Comparison of ENCODE assay signal across 28 cellular contexts in the genomic region with DNA sequence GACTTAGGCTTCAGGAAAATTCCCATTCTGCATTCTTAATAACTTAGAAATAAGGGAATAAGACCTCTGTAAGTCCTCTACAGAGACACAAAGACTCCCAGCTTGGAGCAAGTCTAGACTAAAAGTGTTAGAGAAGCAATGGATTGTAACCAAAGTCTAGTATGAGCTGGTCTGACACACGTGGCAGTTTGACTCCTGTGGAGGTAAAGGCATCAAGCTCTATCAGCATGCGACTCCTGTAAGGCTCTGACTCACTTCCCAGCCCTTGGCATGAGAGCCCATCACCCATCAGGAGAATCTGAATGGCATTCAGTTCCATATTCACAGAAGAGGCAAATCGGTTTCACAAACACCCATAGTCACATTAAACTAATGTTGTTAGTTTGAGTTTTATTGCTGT. TPM values are rescaled to one million over a fixed set of nuclear protein-coding genes. Genes with fewer than 3 reads are reported as not detected.
DNase-seq lines count a peak whose midpoint lies in the region; ATAC-seq and TF ChIP-seq lines count a peak whose summit lies in the region.
"Had no signal": no experiment of that assay in that cellular context is flagged by ENCODE, and none has a peak within 500 bp of the region (broad histone marks: within the 10 kb centered on the region; RNA-seq: fewer than 3 reads in every experiment).

No MANE protein-coding gene starts in this region.

- no peaks in the 10 kb centered on the region for H3K9me3 ChIP-seq in upper lobe of right lung
- H3K9me3 ChIP-seq in right atrium auricular region = no peaks in the 10 kb centered on the region
- H3K9me3 ChIP-seq: gastrocnemius medialis had no signal

- no peak overlapping the region for H3K4me3 Mint-ChIP-seq in nephron
- H3K4me3 Mint-ChIP-seq: activated CD8-positive, alpha-beta T cell treated with anti-CD3 and anti-CD28 coated beads, Interleukin-2, amount 10 ng/mL, durations not matched to agents 7 days and 5 days; activated T-cell treated with anti-CD3 and anti-CD28 coated beads, Interleukin-2, amount 50 U/mL, for 4 hours; central memory CD8-positive, alpha-beta T cell had no signal

- no peaks in the 10 kb centered on the region for H3K36me3 Mint-ChIP-seq in nephron (ENCODE audit: low read depth)

- H3K27ac Mint-ChIP-seq in nephron = peak overlapping the region in 2 of 3 experiments; percentile 9 to 14
- H3K27ac Mint-ChIP-seq: activated CD8-positive, alpha-beta T cell treated with anti-CD3 and anti-CD28 coated beads, Interleukin-2, amount 10 ng/mL, durations not matched to agents 7 days and 5 days had no signal

- H3K27me3 ChIP-seq in upper lobe of right lung (no peaks in the 10 kb centered on the region), right atrium auricular region (no peaks in the 10 kb centered on the region)
- H3K27me3 ChIP-seq: gastrocnemius medialis had no signal

- H3K4me3 ChIP-seq in epithelial cell of esophagus (ENCODE audit: low read length) (no peak overlapping the region), upper lobe of right lung (no peak overlapping the region), right atrium auricular region (no peak overlapping the region)
- H3K4me3 ChIP-seq: gastrocnemius medialis had no signal

- TF ChIP-seq CTCF in epithelial cell of esophagus (IDR thresholded peaks at IDR 0.05; ENCODE audit: insufficient read depth, low read depth, low read length, missing control alignments) (no peak), nephron (IDR thresholded peaks at IDR 0.05; ENCODE audit: unreplicated experiment in 3 of 3) (no peak), upper lobe of right lung (IDR thresholded peaks at IDR 0.05) (no peak), right atrium auricular region (IDR thresholded peaks at IDR 0.05) (no peak)

- peak; percentile 40 for DNase-seq in ELR (ENCODE audit: low read depth)
- DNase-seq in RKO (ENCODE audit: low spot score) = peak; percentile 1
- peak; percentile 4 for DNase-seq in epithelial cell of esophagus (ENCODE audit: low read depth)
- DNase-seq in OCI-M2 (lab: John Stamatoyannopoulos, UW; ENCODE audit: unreplicated experiment) = no peak
- no peak for DNase-seq in upper lobe of right lung
- DNase-seq in right atrium auricular region (ENCODE audit: low spot score) = no peak
- DNase-seq: activated CD4-positive, CD25-positive, alpha-beta regulatory T cell treated with anti-CD3 and anti-CD28 coated beads, Interleukin-2, amount 50 U/mL, for 72 hours; activated CD8-positive, alpha-beta T cell treated with anti-CD3 and anti-CD28 coated beads, Interleukin-2, amount 10 ng/mL, durations not matched to agents 7 days and 5 days; activated naive CD4-positive, alpha-beta T cell treated with Interleukin-2 at 50 U/mL for 16 hours; activated T-cell treated with anti-CD3 and anti-CD28 coated beads, Interleukin-2, amount 50 U/mL, for 4 hours; amygdala; gastrocnemius medialis; KBM-7; left cardiac atrium; NCI-H187 treated with DMSO at 0.1 percent for 48 hours; NCI-H226; NCI-H748 treated with DMSO at 0.1 percent for 48 hours; nucleus accumbens; right cardiac atrium; SHP77 treated with DMSO at 0.1 percent for 48 hours; stimulated activated CD4-positive, alpha-beta T cell treated with anti-CD3 and anti-CD28 coated beads, Interleukin-12 subunit alpha, Interleukin-12 subunit beta, amount 100 ng/mL, for 4 hours; SW 1271 had no signal

- H3K4me1 ChIP-seq in upper lobe of right lung = no peaks in the 10 kb centered on the region
- peaks cover 0 to under 1% of the 10 kb centered on the region in 2 donors for H3K4me1 ChIP-seq in right atrium auricular region
- H3K4me1 ChIP-seq: gastrocnemius medialis had no signal

- no peaks in the 10 kb centered on the region for H3K36me3 ChIP-seq in upper lobe of right lung
- no peaks in the 10 kb centered on the region for H3K36me3 ChIP-seq in right atrium auricular region
- H3K36me3 ChIP-seq: gastrocnemius medialis had no signal

- H3K27me3 Mint-ChIP-seq in nephron (ENCODE audit: low read depth) = peaks cover 6% of the 10 kb centered on the region

- H3K27ac ChIP-seq in upper lobe of right lung = no peak overlapping the region
- no peak overlapping the region for H3K27ac ChIP-seq in right atrium auricular region
- H3K27ac ChIP-seq: C4-2B, gastrocnemius medialis had no signal

- peaks cover 40% of the 10 kb centered on the region for H3K4me1 Mint-ChIP-seq in nephron
- H3K4me1 Mint-ChIP-seq: central memory CD8-positive, alpha-beta T cell had no signal

- intact Hi-C loops in upper lobe of right lung (cut with DNase I) = no loop called here

- no peak for ATAC-seq in upper lobe of right lung
- ATAC-seq: activated CD8-positive, alpha-beta T cell treated with anti-CD3 and anti-CD28 coated beads, Interleukin-2, amount 10 ng/mL, durations not matched to agents 7 days and 5 days; activated T-cell treated with anti-CD3 and anti-CD28 coated beads, Interleukin-2, amount 50 U/mL, for 4 hours; esophagus mucosa; gastrocnemius medialis; left cardiac atrium; right cardiac atrium had no signal

- H3K9me3 Mint-ChIP-seq in nephron = peaks cover 6% of the 10 kb centered on the region
- H3K9me3 Mint-ChIP-seq: activated T-cell treated with anti-CD3 and anti-CD28 coated beads, Interleukin-2, amount 50 U/mL, for 4 hours; central memory CD8-positive, alpha-beta T cell had no signal

RNA-seq across cellular contexts. Expression of gene VSTM4, which starts 4.4 kb away (rescaled TPM):
- total RNA-seq in upper lobe of right lung (19.5 TPM), right atrium auricular region (10 to 100 TPM; 17.6 to 22.7 TPM)
- total RNA-seq: activated CD8-positive, alpha-beta T cell treated with anti-CD3 and anti-CD28 coated beads, Interleukin-2, amount 10 ng/mL, durations not matched to agents 7 days and 5 days had no signal

RNA-seq across cellular contexts. Expression of gene FAM170B, which starts 14.1 kb away (rescaled TPM):
- total RNA-seq in upper lobe of right lung = not detected
- total RNA-seq in right atrium auricular region = not detected
- total RNA-seq: activated CD8-positive, alpha-beta T cell treated with anti-CD3 and anti-CD28 coated beads, Interleukin-2, amount 10 ng/mL, durations not matched to agents 7 days and 5 days; activated T-cell treated with anti-CD3 and anti-CD28 coated beads, Interleukin-2, amount 50 U/mL, for 4 hours; esophagus mucosa; gastrocnemius medialis; left cardiac atrium; myocyte; right cardiac atrium; ureter had no signal

Comparison
In these comparisons a context has a peak if more than half of its experiments do, and no peak if none do; other contexts are left out.
1. DNase-seq: peak in ELR (single experiment), RKO (single experiment) and epithelial cell of esophagus (single experiment); none in OCI-M2 (single experiment), upper lobe of right lung (single experiment) and right atrium auricular region (single experiment).